ENCODE assay signal across 23 cellular contexts in the genomic region with DNA sequence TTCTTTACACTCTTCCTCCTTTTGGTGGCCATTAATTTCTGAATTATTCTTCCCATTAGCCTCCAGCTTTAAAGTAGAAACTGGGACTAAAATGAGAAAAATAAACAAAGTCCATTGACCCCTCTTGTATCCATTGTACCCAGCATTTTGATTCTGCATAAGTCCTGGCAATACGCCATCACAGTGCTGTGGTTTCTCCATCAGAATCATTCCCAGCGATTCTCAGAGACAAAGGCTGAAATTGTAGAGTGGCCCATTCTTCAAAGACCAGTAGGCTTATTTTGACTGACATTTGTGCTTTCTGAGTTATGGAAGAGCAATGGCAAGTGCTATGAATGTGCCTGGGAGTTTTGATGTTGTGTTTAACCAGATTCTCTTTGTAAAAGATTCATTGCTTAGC.
"Had no signal": no experiment of that assay in that cellular context is flagged by ENCODE, and none has a peak within 500 bp of the region (broad histone marks: within the 10 kb centered on the region; RNA-seq: fewer than 3 reads in every experiment).

No MANE protein-coding gene starts in this region.

- H3K4me1 ChIP-seq: gastrocnemius medialis, heart left ventricle had no signal

- H3K27ac ChIP-seq: brain microvascular endothelial cell, coronary artery, dorsolateral prefrontal cortex, gastrocnemius medialis, heart left ventricle had no signal

- H3K27me3 ChIP-seq: brain microvascular endothelial cell, dorsolateral prefrontal cortex, gastrocnemius medialis, heart left ventricle had no signal

- H3K9me3 ChIP-seq: gastrocnemius medialis, heart left ventricle had no signal

- ATAC-seq: activated T-cell treated with anti-CD3 and anti-CD28 coated beads, Interleukin-2, amount 50 U/mL, for 4 hours; activated T-helper 17 cell treated with anti-CD3 and anti-CD28 coated beads, Interleukin-2, amount 50 U/mL, for 72 hours; esophagus mucosa; gastrocnemius medialis; heart left ventricle had no signal

- H3K36me3 ChIP-seq: brain microvascular endothelial cell, gastrocnemius medialis, heart left ventricle had no signal

- DNase-seq: activated CD4-positive, alpha-beta memory T cell treated with anti-CD3 and anti-CD28 coated beads, Interleukin-2, amount 10 ng/mL, durations not matched to agents 7 days and 5 days; activated CD4-positive, alpha-beta T cell treated with anti-CD3 and anti-CD28 coated beads for 1 hour; activated CD4-positive, alpha-beta T cell treated with anti-CD3 and anti-CD28 coated beads for 4 hours; activated CD4-positive, alpha-beta T cell treated with anti-CD3 and anti-CD28 coated beads, Interleukin-2, amount 10 ng/mL, durations not matched to agents 7 days and 5 days; activated CD4-positive, alpha-beta T cell treated with anti-CD3 and anti-CD28 coated beads, Interleukin-2, amount 50 U/mL, for 4 hours; activated CD4-positive, CD25-positive, alpha-beta regulatory T cell; activated CD8-positive, alpha-beta memory T cell treated with anti-CD3 and anti-CD28 coated beads, Interleukin-2, amount 50 U/mL, for 48 hours; activated effector memory CD4-positive, alpha-beta T cell treated with Interleukin-2 at 50 U/mL for 16 hours; activated naive CD4-positive, alpha-beta T cell treated with anti-CD3 and anti-CD28 coated beads, Interleukin-2, amount 50 U/mL, for 16 hours; activated naive CD4-positive, alpha-beta T cell treated with Interleukin-2 at 50 U/mL for 16 hours; activated T-cell treated with anti-CD3 and anti-CD28 coated beads for 4 hours; activated T-cell treated with anti-CD3 and anti-CD28 coated beads, Interleukin-2, amount 50 U/mL, for 4 hours; amniotic stem cell; brain microvascular endothelial cell; dorsolateral prefrontal cortex; effector memory CD4-positive, alpha-beta T cell; endodermal cell; foreskin fibroblast; gastrocnemius medialis; heart left ventricle had no signal

- H3K4me3 ChIP-seq: coronary artery, dorsolateral prefrontal cortex, gastrocnemius medialis, heart left ventricle had no signal
